ENCODE assay signal across 1 cellular context in the genomic region with DNA sequence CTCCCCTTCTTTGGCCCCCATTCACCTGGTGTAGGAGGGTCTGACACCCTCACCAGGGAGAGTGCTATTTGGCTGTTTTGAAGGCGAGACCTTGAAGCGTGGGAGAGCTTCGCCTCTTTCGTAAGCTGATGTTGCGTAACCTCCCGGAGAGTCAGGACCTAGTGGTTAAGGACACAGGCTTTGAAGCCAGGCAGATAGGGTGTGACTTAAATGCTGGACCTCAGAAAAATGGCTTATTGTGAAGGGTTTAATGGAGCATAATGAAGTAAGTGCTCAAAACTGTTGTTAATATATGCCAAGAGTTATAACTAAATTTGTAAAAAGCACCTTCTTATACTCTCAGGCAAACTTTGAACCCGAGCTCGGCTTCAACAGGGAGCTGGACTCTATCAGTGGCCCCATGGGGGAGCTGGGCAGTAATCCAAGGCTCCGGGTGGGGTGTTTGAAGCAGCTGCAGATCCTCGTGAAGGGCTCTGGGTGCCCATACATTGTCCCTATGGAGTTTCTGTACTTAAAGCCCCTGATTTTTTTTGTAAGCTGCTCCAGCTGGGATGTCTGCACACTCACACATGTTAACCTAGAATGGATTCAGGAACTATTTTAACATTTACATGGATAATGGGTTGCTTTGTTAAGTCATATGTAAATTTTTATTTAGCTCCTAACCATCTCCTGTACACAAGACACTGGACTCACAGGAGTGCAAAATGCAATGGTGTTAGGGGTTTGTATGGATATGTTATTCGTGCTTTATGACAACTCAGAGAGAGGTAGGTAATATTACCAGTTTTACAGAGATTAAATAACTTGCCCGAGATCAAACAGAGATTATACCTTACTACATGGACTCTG.
A peak's percentile ranks its signal among the peaks of the same experiment; 100 is the strongest.
TF ChIP-seq lines count a peak whose summit lies in the region.

No MANE protein-coding gene starts in this region.

TF ChIP-seq in HepG2, 621 proteins besides CTCF, POLR2A, EP300 and RAD21 (continued from another document and continues in another):
- TF ChIP-seq, protein P1, sequence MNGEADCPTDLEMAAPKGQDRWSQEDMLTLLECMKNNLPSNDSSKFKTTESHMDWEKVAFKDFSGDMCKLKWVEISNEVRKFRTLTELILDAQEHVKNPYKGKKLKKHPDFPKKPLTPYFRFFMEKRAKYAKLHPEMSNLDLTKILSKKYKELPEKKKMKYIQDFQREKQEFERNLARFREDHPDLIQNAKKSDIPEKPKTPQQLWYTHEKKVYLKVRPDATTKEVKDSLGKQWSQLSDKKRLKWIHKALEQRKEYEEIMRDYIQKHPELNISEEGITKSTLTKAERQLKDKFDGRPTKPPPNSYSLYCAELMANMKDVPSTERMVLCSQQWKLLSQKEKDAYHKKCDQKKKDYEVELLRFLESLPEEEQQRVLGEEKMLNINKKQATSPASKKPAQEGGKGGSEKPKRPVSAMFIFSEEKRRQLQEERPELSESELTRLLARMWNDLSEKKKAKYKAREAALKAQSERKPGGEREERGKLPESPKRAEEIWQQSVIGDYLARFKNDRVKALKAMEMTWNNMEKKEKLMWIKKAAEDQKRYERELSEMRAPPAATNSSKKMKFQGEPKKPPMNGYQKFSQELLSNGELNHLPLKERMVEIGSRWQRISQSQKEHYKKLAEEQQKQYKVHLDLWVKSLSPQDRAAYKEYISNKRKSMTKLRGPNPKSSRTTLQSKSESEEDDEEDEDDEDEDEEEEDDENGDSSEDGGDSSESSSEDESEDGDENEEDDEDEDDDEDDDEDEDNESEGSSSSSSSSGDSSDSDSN (CRISPR knock-in tag; IDR thresholded peaks at IDR 0.05), result peak; percentile 75
- TF ChIP-seq, protein P2, sequence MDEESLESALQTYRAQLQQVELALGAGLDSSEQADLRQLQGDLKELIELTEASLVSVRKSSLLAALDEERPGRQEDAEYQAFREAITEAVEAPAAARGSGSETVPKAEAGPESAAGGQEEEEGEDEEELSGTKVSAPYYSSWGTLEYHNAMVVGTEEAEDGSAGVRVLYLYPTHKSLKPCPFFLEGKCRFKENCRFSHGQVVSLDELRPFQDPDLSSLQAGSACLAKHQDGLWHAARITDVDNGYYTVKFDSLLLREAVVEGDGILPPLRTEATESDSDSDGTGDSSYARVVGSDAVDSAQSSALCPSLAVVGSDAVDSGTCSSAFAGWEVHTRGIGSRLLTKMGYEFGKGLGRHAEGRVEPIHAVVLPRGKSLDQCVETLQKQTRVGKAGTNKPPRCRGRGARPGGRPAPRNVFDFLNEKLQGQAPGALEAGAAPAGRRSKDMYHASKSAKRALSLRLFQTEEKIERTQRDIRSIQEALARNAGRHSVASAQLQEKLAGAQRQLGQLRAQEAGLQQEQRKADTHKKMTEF (CRISPR knock-in tag; IDR thresholded peaks at IDR 0.05), result peak; percentile 97
- TF ChIP-seq ZNF530 (CRISPR knock-in tag; IDR thresholded peaks at IDR 0.05; ENCODE audit: low read depth) (no peak), NFIC (IDR thresholded peaks at IDR 0.05; ENCODE audit: low read length) (peak; percentile 73; the same call in 1 of the 2 replicates), ZNF674 (CRISPR knock-in tag; IDR thresholded peaks at IDR 0.05; ENCODE audit: low read depth) (no peak), MEF2D (CRISPR knock-in tag; IDR thresholded peaks at IDR 0.05) (peak; percentile 82), ATM (IDR thresholded peaks at IDR 0.05; ENCODE audit: borderline replicate concordance) (no peak), SMYD3 (CRISPR knock-in tag; IDR thresholded peaks at IDR 0.05) (peak; percentile 57; the same call in 1 of the 2 replicates), SATB2 (CRISPR knock-in tag; IDR thresholded peaks at IDR 0.05) (no peak), ZNF329 (CRISPR knock-in tag; IDR thresholded peaks at IDR 0.05; ENCODE audit: low read depth) (no peak), ZNF207 (IDR thresholded peaks at IDR 0.05; ENCODE audit: borderline replicate concordance) (no peak), RARG (CRISPR knock-in tag; IDR thresholded peaks at IDR 0.05; ENCODE audit: low read depth) (no peak; the same call in 1 of the 2 replicates), MAZ (IDR thresholded peaks at IDR 0.05; ENCODE audit: borderline replicate concordance, low read depth, low read length) (peak; percentile 63), MAZ (CRISPR knock-in tag; IDR thresholded peaks at IDR 0.05; ENCODE audit: low read depth) (peak; percentile 99), KAT2B (IDR thresholded peaks at IDR 0.05; ENCODE audit: borderline replicate concordance, low read depth, low read length) (no peak), ZNF776 (CRISPR knock-in tag; IDR thresholded peaks at IDR 0.05) (no peak), SETDB1 (CRISPR knock-in tag; IDR thresholded peaks at IDR 0.05; ENCODE audit: borderline replicate concordance) (no peak), ZNF20 (CRISPR knock-in tag; IDR thresholded peaks at IDR 0.05) (no peak), ZNF772 (CRISPR knock-in tag; IDR thresholded peaks at IDR 0.05) (peak; percentile 98), ZNF343 (CRISPR knock-in tag; IDR thresholded peaks at IDR 0.05) (peak; percentile 92), KAT8 (CRISPR knock-in tag; IDR thresholded peaks at IDR 0.05) (peak; percentile 75)
- TF ChIP-seq, protein P3, sequence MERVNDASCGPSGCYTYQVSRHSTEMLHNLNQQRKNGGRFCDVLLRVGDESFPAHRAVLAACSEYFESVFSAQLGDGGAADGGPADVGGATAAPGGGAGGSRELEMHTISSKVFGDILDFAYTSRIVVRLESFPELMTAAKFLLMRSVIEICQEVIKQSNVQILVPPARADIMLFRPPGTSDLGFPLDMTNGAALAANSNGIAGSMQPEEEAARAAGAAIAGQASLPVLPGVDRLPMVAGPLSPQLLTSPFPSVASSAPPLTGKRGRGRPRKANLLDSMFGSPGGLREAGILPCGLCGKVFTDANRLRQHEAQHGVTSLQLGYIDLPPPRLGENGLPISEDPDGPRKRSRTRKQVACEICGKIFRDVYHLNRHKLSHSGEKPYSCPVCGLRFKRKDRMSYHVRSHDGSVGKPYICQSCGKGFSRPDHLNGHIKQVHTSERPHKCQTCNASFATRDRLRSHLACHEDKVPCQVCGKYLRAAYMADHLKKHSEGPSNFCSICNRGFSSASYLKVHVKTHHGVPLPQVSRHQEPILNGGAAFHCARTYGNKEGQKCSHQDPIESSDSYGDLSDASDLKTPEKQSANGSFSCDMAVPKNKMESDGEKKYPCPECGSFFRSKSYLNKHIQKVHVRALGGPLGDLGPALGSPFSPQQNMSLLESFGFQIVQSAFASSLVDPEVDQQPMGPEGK (CRISPR knock-in tag; IDR thresholded peaks at IDR 0.05), result peak; percentile 95
- TF ChIP-seq, protein P4, sequence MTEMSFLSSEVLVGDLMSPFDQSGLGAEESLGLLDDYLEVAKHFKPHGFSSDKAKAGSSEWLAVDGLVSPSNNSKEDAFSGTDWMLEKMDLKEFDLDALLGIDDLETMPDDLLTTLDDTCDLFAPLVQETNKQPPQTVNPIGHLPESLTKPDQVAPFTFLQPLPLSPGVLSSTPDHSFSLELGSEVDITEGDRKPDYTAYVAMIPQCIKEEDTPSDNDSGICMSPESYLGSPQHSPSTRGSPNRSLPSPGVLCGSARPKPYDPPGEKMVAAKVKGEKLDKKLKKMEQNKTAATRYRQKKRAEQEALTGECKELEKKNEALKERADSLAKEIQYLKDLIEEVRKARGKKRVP (CRISPR knock-in tag; IDR thresholded peaks at IDR 0.05), result peak in 1 of 2 experiments; percentile 92; a peak in 2 of 4 replicates
- TF ChIP-seq, protein P5, sequence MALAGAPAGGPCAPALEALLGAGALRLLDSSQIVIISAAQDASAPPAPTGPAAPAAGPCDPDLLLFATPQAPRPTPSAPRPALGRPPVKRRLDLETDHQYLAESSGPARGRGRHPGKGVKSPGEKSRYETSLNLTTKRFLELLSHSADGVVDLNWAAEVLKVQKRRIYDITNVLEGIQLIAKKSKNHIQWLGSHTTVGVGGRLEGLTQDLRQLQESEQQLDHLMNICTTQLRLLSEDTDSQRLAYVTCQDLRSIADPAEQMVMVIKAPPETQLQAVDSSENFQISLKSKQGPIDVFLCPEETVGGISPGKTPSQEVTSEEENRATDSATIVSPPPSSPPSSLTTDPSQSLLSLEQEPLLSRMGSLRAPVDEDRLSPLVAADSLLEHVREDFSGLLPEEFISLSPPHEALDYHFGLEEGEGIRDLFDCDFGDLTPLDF (CRISPR knock-in tag; IDR thresholded peaks at IDR 0.05), result no peak
- TF ChIP-seq, protein P6, sequence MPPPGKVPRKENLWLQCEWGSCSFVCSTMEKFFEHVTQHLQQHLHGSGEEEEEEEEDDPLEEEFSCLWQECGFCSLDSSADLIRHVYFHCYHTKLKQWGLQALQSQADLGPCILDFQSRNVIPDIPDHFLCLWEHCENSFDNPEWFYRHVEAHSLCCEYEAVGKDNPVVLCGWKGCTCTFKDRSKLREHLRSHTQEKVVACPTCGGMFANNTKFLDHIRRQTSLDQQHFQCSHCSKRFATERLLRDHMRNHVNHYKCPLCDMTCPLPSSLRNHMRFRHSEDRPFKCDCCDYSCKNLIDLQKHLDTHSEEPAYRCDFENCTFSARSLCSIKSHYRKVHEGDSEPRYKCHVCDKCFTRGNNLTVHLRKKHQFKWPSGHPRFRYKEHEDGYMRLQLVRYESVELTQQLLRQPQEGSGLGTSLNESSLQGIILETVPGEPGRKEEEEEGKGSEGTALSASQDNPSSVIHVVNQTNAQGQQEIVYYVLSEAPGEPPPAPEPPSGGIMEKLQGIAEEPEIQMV (CRISPR knock-in tag; IDR thresholded peaks at IDR 0.05; ENCODE audit: low read depth), result peak; percentile 77
- TF ChIP-seq, protein P7, sequence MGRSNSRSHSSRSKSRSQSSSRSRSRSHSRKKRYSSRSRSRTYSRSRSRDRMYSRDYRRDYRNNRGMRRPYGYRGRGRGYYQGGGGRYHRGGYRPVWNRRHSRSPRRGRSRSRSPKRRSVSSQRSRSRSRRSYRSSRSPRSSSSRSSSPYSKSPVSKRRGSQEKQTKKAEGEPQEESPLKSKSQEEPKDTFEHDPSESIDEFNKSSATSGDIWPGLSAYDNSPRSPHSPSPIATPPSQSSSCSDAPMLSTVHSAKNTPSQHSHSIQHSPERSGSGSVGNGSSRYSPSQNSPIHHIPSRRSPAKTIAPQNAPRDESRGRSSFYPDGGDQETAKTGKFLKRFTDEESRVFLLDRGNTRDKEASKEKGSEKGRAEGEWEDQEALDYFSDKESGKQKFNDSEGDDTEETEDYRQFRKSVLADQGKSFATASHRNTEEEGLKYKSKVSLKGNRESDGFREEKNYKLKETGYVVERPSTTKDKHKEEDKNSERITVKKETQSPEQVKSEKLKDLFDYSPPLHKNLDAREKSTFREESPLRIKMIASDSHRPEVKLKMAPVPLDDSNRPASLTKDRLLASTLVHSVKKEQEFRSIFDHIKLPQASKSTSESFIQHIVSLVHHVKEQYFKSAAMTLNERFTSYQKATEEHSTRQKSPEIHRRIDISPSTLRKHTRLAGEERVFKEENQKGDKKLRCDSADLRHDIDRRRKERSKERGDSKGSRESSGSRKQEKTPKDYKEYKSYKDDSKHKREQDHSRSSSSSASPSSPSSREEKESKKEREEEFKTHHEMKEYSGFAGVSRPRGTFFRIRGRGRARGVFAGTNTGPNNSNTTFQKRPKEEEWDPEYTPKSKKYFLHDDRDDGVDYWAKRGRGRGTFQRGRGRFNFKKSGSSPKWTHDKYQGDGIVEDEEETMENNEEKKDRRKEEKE (IDR thresholded peaks at IDR 0.05), result no peak
- TF ChIP-seq, protein P8, sequence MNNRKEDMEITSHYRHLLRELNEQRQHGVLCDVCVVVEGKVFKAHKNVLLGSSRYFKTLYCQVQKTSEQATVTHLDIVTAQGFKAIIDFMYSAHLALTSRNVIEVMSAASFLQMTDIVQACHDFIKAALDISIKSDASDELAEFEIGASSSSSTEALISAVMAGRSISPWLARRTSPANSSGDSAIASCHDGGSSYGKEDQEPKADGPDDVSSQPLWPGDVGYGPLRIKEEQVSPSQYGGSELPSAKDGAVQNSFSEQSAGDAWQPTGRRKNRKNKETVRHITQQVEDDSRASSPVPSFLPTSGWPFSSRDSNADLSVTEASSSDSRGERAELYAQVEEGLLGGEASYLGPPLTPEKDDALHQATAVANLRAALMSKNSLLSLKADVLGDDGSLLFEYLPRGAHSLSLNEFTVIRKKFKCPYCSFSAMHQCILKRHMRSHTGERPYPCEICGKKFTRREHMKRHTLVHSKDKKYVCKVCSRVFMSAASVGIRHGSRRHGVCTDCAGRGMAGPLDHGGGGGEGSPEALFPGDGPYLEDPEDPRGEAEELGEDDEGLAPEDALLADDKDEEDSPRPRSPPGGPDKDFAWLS (CRISPR knock-in tag; IDR thresholded peaks at IDR 0.05; ENCODE audit: borderline replicate concordance), result 0 out of 2 replicates have a peak, but pooled peaks have one; percentile 32
- TF ChIP-seq, protein P9, sequence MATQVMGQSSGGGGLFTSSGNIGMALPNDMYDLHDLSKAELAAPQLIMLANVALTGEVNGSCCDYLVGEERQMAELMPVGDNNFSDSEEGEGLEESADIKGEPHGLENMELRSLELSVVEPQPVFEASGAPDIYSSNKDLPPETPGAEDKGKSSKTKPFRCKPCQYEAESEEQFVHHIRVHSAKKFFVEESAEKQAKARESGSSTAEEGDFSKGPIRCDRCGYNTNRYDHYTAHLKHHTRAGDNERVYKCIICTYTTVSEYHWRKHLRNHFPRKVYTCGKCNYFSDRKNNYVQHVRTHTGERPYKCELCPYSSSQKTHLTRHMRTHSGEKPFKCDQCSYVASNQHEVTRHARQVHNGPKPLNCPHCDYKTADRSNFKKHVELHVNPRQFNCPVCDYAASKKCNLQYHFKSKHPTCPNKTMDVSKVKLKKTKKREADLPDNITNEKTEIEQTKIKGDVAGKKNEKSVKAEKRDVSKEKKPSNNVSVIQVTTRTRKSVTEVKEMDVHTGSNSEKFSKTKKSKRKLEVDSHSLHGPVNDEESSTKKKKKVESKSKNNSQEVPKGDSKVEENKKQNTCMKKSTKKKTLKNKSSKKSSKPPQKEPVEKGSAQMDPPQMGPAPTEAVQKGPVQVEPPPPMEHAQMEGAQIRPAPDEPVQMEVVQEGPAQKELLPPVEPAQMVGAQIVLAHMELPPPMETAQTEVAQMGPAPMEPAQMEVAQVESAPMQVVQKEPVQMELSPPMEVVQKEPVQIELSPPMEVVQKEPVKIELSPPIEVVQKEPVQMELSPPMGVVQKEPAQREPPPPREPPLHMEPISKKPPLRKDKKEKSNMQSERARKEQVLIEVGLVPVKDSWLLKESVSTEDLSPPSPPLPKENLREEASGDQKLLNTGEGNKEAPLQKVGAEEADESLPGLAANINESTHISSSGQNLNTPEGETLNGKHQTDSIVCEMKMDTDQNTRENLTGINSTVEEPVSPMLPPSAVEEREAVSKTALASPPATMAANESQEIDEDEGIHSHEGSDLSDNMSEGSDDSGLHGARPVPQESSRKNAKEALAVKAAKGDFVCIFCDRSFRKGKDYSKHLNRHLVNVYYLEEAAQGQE (IDR thresholded peaks at IDR 0.05; ENCODE audit: borderline replicate concordance in 1 of 2, low read depth in 1 of 2, low read length in 2 of 2), result peak in 1 of 2 experiments; percentile 62; a peak in 1 of 4 replicates
- TF ChIP-seq, protein P10, sequence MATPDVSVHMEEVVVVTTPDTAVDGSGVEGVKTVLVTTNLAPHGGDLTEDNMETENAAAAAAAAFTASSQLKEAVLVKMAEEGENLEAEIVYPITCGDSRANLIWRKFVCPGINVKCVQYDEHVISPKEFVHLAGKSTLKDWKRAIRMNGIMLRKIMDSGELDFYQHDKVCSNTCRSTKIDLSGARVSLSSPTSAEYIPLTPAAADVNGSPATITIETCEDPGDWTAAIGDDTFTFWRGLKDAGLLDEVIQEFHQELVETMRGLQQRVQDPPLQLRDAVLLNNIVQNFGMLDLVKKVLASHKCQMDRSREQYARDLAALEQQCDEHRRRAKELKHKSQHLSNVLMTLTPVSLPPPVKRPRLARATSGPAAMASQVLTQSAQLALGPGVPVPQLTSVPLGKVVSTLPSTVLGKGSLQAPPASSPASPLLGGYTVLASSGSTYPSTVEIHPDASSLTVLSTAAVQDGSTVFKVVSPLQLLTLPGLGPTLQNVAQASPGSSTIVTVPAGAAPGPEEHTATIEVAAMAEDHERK (CRISPR knock-in tag; IDR thresholded peaks at IDR 0.05; ENCODE audit: low read depth), result no peak
